In genomic region chr1:65253800-65254319, GRCh38 we compare ENCODE assay signal across 8 cellular contexts. TPM values are rescaled to one million over a fixed set of nuclear protein-coding genes. Genes with fewer than 3 reads are reported as not detected.
DNase-seq lines count a peak whose midpoint lies in the region; ATAC-seq and TF ChIP-seq lines count a peak whose summit lies in the region.

No MANE protein-coding gene starts in this region.

- ATAC-seq in omental fat pad (ENCODE audit: low FRiP score) = peak; percentile 83

- no peaks in the 10 kb centered on the region for H3K36me3 ChIP-seq in H7 (replicated peaks; ENCODE audit: control insufficient read depth, insufficient read depth, low read length)
- peaks cover 2% of the 10 kb centered on the region for H3K36me3 ChIP-seq in NT2/D1 (ENCODE audit: insufficient read depth, insufficient read length, low read length)
- H3K36me3 ChIP-seq in endocrine pancreas (ENCODE audit: control insufficient read depth, insufficient read depth, low read length) = no peaks in the 10 kb centered on the region

- no peaks in the 10 kb centered on the region for H3K9me3 ChIP-seq in NT2/D1 (ENCODE audit: insufficient read depth, low read length)
- no peaks in the 10 kb centered on the region for H3K9me3 ChIP-seq in endocrine pancreas (ENCODE audit: control insufficient read depth, low read length)

- H3K9ac ChIP-seq in NT2/D1 (ENCODE audit: insufficient read length, low read depth) = peak overlapping the region; percentile 50
- H3K9ac ChIP-seq in endocrine pancreas (ENCODE audit: control insufficient read depth, insufficient read depth, low read length) = peak overlapping the region; percentile 45

- DNase-seq in H7 (no peak), NT2/D1 (ENCODE audit: low read depth, low spot score) (no peak), omental fat pad (ENCODE audit: low spot score) (no peak), NOMO-1 treated with DMSO at 0.1 percent for 48 hours (lab: John Stamatoyannopoulos, UW; ENCODE audit: unreplicated experiment) (no peak), cerebellar cortex (ENCODE audit: low spot score) (no peak)
- DNase-seq in stimulated activated CD4-positive, alpha-beta T cell treated with anti-CD3 and anti-CD28 coated beads, Interleukin-15, amount 100 ng/mL, for 24 hours = no peak

- H3K4me3 ChIP-seq in GM12875 (ENCODE audit: low read depth, low read length) (peak overlapping the region; percentile 36), H7 (ENCODE audit: insufficient read depth, low read depth, low read length) (peak overlapping the region; percentile 38), NT2/D1 (ENCODE audit: insufficient read length, low read depth) (peak overlapping the region; percentile 95), endocrine pancreas (ENCODE audit: control insufficient read depth, insufficient read depth, low read length) (peak overlapping the region; percentile 93)

- peaks cover 18% of the 10 kb centered on the region for H3K27me3 ChIP-seq in H7 (ENCODE audit: control insufficient read depth, insufficient read depth, low read length)
- peaks cover 30% of the 10 kb centered on the region for H3K27me3 ChIP-seq in NT2/D1 (ENCODE audit: insufficient read depth, insufficient read length)
- no peaks in the 10 kb centered on the region for H3K27me3 ChIP-seq in endocrine pancreas (ENCODE audit: control insufficient read depth, insufficient read depth, low read length)

- H3K4me1 ChIP-seq in NT2/D1 (ENCODE audit: insufficient read depth, insufficient read length) (no peaks in the 10 kb centered on the region), endocrine pancreas (ENCODE audit: control insufficient read depth, insufficient read depth, low read length) (no peaks in the 10 kb centered on the region)

- TF ChIP-seq CTCF in GM12875 (IDR thresholded peaks at IDR 0.05; ENCODE audit: borderline replicate concordance, insufficient read depth, low read depth, low read length) (no peak), omental fat pad (IDR thresholded peaks at IDR 0.05) (no peak)

RNA-seq across cellular contexts. Expression of gene DNAJC6, which starts 55.5 kb away (rescaled TPM):
- 7.3 and 10.9 TPM in 2 replicates for total RNA-seq in H7 (2014; rRNA removed; shearing (Covaris generic))
- total RNA-seq in omental fat pad = 1 to 10 TPM; 1.9 to 5.1 (median 3.6) TPM

Comparison
In these comparisons a context has a peak if more than half of its experiments do, and no peak if none do; other contexts are left out.
1. H3K4me3 ChIP-seq: peak in every context shown above with its lines; median percentile 95 in NT2/D1; 93 in endocrine pancreas; 38 in H7; 36 in GM12875.